Comparison of ENCODE assay signal across 8 cellular contexts in genomic region chr10:103757531-103758293, GRCh38.
DNase-seq lines count a peak whose midpoint lies in the region; ATAC-seq and TF ChIP-seq lines count a peak whose summit lies in the region.

No MANE protein-coding gene starts in this region.

- no peaks in the 10 kb centered on the region for H3K27me3 Mint-ChIP-seq in CD4-positive, alpha-beta T cell

- H3K4me1 ChIP-seq in fibroblast of lung (ENCODE audit: control insufficient read depth, extremely low read depth, insufficient read depth, low read length): peaks cover 28% of the 10 kb centered on the region
- peaks cover 29 to 34% of the 10 kb centered on the region in 2 experiments for H3K4me1 ChIP-seq in trophoblast cell (ENCODE audit: control insufficient read depth in 1 of 2, insufficient read depth in 2 of 2, low read length in 2 of 2)

- H3K18ac ChIP-seq in trophoblast cell (ENCODE audit: low read length): no peak overlapping the region

- H3K14ac ChIP-seq in trophoblast cell (ENCODE audit: low read length): no peak overlapping the region

- H4K20me1 ChIP-seq in fibroblast of lung (ENCODE audit: control insufficient read depth, extremely low read depth, insufficient read depth, low read length): no peaks in the 10 kb centered on the region

- H2AFZ ChIP-seq in fibroblast of lung (ENCODE audit: low read length) (no peak overlapping the region), trophoblast cell (ENCODE audit: insufficient read depth, low read length, poor library complexity) (no peak overlapping the region)

- ATAC-seq in CD4-positive, alpha-beta T cell (ENCODE audit: poor library complexity): peak; percentile 68
- ATAC-seq in GM18909 (IDR thresholded peaks at IDR 0.05; ENCODE audit: poor library complexity, unreplicated experiment): no peak

- DNase-seq in CD4-positive, alpha-beta T cell: peak in 5 of 10 experiments; percentile 18 to 54 (median 48)
- DNase-seq in Kasumi-1 (lab: John Stamatoyannopoulos, UW) (peak; percentile 92 to 96), fibroblast of lung (ENCODE audit: low read depth in 2 of 2) (peak; percentile 85 to 86), trophoblast cell (peak in 1 of 2 donors; percentile 35), NCI-H1436 (lab: John Stamatoyannopoulos, UW) (no peak), retina (no peak)
- peak; percentile 43 for DNase-seq in activated CD4-positive, alpha-beta T cell treated with anti-CD3 and anti-CD28 coated beads, Interleukin-2, amount 50 U/mL, for 1 hour

- no peak for TF ChIP-seq CTCF in CD4-positive, alpha-beta T cell (IDR thresholded peaks at IDR 0.05)
- TF ChIP-seq CTCF in fibroblast of lung (conservative IDR thresholded peaks at IDR 0.05 in 1 of 2, IDR thresholded peaks at IDR 0.05 in 1 of 2; ENCODE audit: low read depth in 1 of 2, low read length in 2 of 2): no peak

- peak overlapping the region; percentile 18 for H2BK5ac ChIP-seq in trophoblast cell (ENCODE audit: low read depth, low read length, poor library complexity)

- no peak overlapping the region for H3K4ac ChIP-seq in trophoblast cell (ENCODE audit: low read depth, low read length)

- peak overlapping the region; percentile 72 for H3K27ac Mint-ChIP-seq in CD4-positive, alpha-beta T cell

- no peak overlapping the region for H2BK12ac ChIP-seq in trophoblast cell (ENCODE audit: low read length)

- peaks cover 51% of the 10 kb centered on the region for H3K4me1 Mint-ChIP-seq in CD4-positive, alpha-beta T cell (ENCODE audit: low read depth)

- no peak overlapping the region for H4K12ac ChIP-seq in trophoblast cell (ENCODE audit: low read depth, low read length)

- WGBS in trophoblast cell (ENCODE audit: extremely low coverage, insufficient coverage, insufficient read length): no CpG with 5 or more reads among the region's 18 CpGs

- peaks cover 14% of the 10 kb centered on the region for H3K79me1 ChIP-seq in trophoblast cell (ENCODE audit: low read length)

- POLR2A ChIA-PET in CD4-positive, alpha-beta T cell (lab: Charles Lee): interaction anchor here (1.1 to 2.5 kb wide), 2 partner anchors 9 to 15 kb away, joined by 5 to 13 read pairs; no protein-coding TSS in a partner anchor

- H4K8ac ChIP-seq in trophoblast cell (ENCODE audit: low read depth, low read length): peak overlapping the region; percentile 8

- H3K23ac ChIP-seq in trophoblast cell (ENCODE audit: low read length): no peak overlapping the region

- H3K9me3 ChIP-seq in CD4-positive, alpha-beta T cell (ENCODE audit: control insufficient read depth, low read length): peaks cover 1% of the 10 kb centered on the region
- no peaks in the 10 kb centered on the region for H3K9me3 ChIP-seq in fibroblast of lung (ENCODE audit: control insufficient read depth, insufficient read depth, low read depth, low read length)
- no peaks in the 10 kb centered on the region for H3K9me3 ChIP-seq in trophoblast cell (ENCODE audit: insufficient read depth, low read depth, low read length)

- no peak overlapping the region for H3K4me3 ChIP-seq in fibroblast of lung (replicated peaks in 1 of 4; ENCODE audit: control extremely low read depth in 1 of 4, insufficient read depth in 1 of 4, low read depth in 3 of 4, low read length in 4 of 4)
- H3K4me3 ChIP-seq in trophoblast cell (ENCODE audit: low read depth, low read length): no peak overlapping the region

- no peaks in the 10 kb centered on the region for H3K9me3 Mint-ChIP-seq in CD4-positive, alpha-beta T cell

- no peaks in the 10 kb centered on the region for H3K36me3 ChIP-seq in fibroblast of lung (ENCODE audit: control insufficient read depth, insufficient read depth, low read length)
- H3K36me3 ChIP-seq in trophoblast cell (ENCODE audit: control insufficient read depth in 1 of 2, insufficient read depth in 2 of 2, low read length in 2 of 2): no peaks in the 10 kb centered on the region

- no peaks in the 10 kb centered on the region for H3K27me3 ChIP-seq in CD4-positive, alpha-beta T cell (ENCODE audit: control insufficient read depth, insufficient read depth, low read length)
- H3K27me3 ChIP-seq in fibroblast of lung (ENCODE audit: control insufficient read depth, insufficient read depth, low read length) (no peaks in the 10 kb centered on the region), trophoblast cell (ENCODE audit: insufficient read depth, low read length) (no peaks in the 10 kb centered on the region)

- no peak overlapping the region for H3K27ac ChIP-seq in CD4-positive, alpha-beta T cell (ENCODE audit: low read depth, low read length)
- H3K27ac ChIP-seq in fibroblast of lung (ENCODE audit: insufficient read depth, low read length): peak overlapping the region; percentile 90
- peak overlapping the region; percentile 76 for H3K27ac ChIP-seq in trophoblast cell (ENCODE audit: low read depth, low read length)

- intact Hi-C loops in CD4-positive, alpha-beta T cell (cut with DNase I, micrococcal nuclease): no loop called here

- no peak overlapping the region for H2AK5ac ChIP-seq in trophoblast cell (ENCODE audit: low read length)

- H3K79me2 ChIP-seq in fibroblast of lung (ENCODE audit: control insufficient read depth, insufficient read depth, low read length) (no peaks in the 10 kb centered on the region), trophoblast cell (ENCODE audit: control insufficient read depth, insufficient read depth, low read length, poor library complexity) (no peaks in the 10 kb centered on the region)

- H3K4me2 ChIP-seq in fibroblast of lung (ENCODE audit: extremely low read depth, insufficient read depth, low read length) (no peak overlapping the region), trophoblast cell (ENCODE audit: low read length) (peak overlapping the region; percentile 36)

- H3K9ac ChIP-seq in fibroblast of lung (ENCODE audit: insufficient read depth, low read length): no peak overlapping the region
- H3K9ac ChIP-seq in trophoblast cell (ENCODE audit: low read length): no peak overlapping the region

- CTCF ChIA-PET in CD4-positive, alpha-beta T cell (lab: Charles Lee): no interaction called here

- no peaks in the 10 kb centered on the region for H3K36me3 Mint-ChIP-seq in CD4-positive, alpha-beta T cell (ENCODE audit: low read depth)

- H3K4me3 Mint-ChIP-seq in CD4-positive, alpha-beta T cell: peak overlapping the region; percentile 35

- H2BK120ac ChIP-seq in trophoblast cell (ENCODE audit: insufficient read depth, low read length, poor library complexity): peak overlapping the region; percentile 29

- peak overlapping the region; percentile 57 for H4K91ac ChIP-seq in trophoblast cell (ENCODE audit: low read depth, low read length)

Comparison
In these comparisons a context has a peak if more than half of its experiments do, and no peak if none do; other contexts are left out.
1. DNase-seq: peak in Kasumi-1 (2 of 2), activated CD4-positive, alpha-beta T cell treated with anti-CD3 and anti-CD28 coated beads, Interleukin-2, amount 50 U/mL, for 1 hour (single experiment) and fibroblast of lung (2 of 2); none in NCI-H1436 (single experiment) and retina (single experiment).